ENCODE assay signal across 1 cellular context in the genomic region with DNA sequence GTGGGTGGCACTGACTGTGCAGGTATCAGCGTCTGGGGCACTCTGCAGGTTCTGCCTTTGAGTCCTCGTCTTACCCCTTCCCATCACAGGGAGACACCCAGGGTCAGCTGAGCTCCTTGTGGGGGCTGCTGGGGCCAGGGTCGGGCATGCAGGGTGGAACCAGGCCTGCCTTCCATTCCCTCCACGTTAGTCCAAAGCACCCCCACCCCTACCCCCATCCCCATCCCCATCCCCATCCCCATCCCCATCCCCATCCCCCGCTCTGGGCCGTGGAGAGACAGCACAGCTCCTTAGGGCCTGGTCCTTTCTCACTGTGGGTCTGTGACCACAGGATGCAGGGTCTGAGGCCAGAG.
TF ChIP-seq lines count a peak whose summit lies in the region.

No MANE protein-coding gene starts in this region.

TF ChIP-seq in H1, 55 proteins besides CTCF, POLR2A, EP300 and RAD21:
- TF ChIP-seq NRF1 (IDR thresholded peaks at IDR 0.05; ENCODE audit: low read depth, low read length) (no peak), SIX5 (IDR thresholded peaks at IDR 0.05; ENCODE audit: low read depth, low read length) (no peak), EZH2 (IDR thresholded peaks at IDR 0.05; ENCODE audit: low read depth, low read length, severe bottlenecking) (no peak), KDM5A (IDR thresholded peaks at IDR 0.05; ENCODE audit: low read length) (no peak)
TF ChIP-seq in H1: peak in this region for 0.
